Comparison of ENCODE assay signal across 35 cellular contexts in the genomic region with DNA sequence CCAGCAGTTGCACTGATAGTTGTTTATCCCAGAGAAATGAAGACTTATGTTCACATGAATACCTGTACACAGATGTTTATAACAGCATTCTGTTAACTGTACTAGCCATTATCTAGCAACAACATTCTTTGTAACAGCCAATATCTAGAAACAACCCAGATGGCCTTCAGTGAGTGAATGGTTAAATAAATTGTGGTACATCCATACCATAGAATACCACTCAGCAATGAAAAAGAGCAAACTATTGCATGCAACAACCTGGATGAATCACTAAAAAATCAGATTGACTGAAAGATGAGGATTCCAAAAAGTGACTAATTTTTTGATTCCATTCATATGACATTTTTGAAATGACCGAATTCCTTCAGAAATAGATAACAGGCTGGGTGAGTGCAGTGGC.
"Had no signal": no experiment of that assay in that cellular context is flagged by ENCODE, and none has a peak within 500 bp of the region (broad histone marks: within the 10 kb centered on the region; RNA-seq: fewer than 3 reads in every experiment).

No MANE protein-coding gene starts in this region.

- H3K27ac ChIP-seq: KMS-11 had no signal

- H3K9me3 ChIP-seq: MG63 had no signal

- H3K9ac ChIP-seq: KMS-11 had no signal

- H3K36me3 ChIP-seq: MG63 had no signal

- H3K27me3 ChIP-seq: MG63 had no signal

- DNase-seq: Karpas-422, Kasumi-1, KG1, MG63, MM.1S, MV-4-11, NCI-H1048, NCI-H1092, NCI-H1092 treated with DMSO at 0.1 percent for 48 hours, NCI-H1105, NCI-H1105 treated with DMSO at 0.1 percent for 48 hours, NCI-H1417, NCI-H1417 treated with DMSO at 0.1 percent for 48 hours, NCI-H1436, NCI-H1436 treated with DMSO at 0.1 percent for 48 hours, NCI-H146, NCI-H1694, NCI-H1694 treated with DMSO at 0.1 percent for 48 hours, NCI-H187, NCI-H187 treated with DMSO at 0.1 percent for 48 hours, NCI-H1930, NCI-H2029, NCI-H2029 treated with DMSO at 0.1 percent for 48 hours, NCI-H2081, NCI-H2081 treated with DMSO at 0.1 percent for 48 hours, NCI-H2107, NCI-H2171, NCI-H2171 treated with DMSO at 0.1 percent for 48 hours, NCI-H2227 treated with DMSO at 0.1 percent for 48 hours, NCI-H226, NCI-H345, NCI-H446, NCI-H446 treated with DMSO at 0.1 percent for 48 hours, NCI-H510A had no signal

- H3K4me2 ChIP-seq: KMS-11 had no signal

- H3K4me3 ChIP-seq: MG63 had no signal
